In genomic region chr1:169003864-169004516, GRCh38 we compare ENCODE assay signal across 1 cellular context.
TF ChIP-seq lines count a peak whose summit lies in the region.

No MANE protein-coding gene starts in this region.

TF ChIP-seq in GM23338, 12 proteins besides CTCF, POLR2A, EP300 and RAD21 (continued from another document):
- TF ChIP-seq, protein P1, sequence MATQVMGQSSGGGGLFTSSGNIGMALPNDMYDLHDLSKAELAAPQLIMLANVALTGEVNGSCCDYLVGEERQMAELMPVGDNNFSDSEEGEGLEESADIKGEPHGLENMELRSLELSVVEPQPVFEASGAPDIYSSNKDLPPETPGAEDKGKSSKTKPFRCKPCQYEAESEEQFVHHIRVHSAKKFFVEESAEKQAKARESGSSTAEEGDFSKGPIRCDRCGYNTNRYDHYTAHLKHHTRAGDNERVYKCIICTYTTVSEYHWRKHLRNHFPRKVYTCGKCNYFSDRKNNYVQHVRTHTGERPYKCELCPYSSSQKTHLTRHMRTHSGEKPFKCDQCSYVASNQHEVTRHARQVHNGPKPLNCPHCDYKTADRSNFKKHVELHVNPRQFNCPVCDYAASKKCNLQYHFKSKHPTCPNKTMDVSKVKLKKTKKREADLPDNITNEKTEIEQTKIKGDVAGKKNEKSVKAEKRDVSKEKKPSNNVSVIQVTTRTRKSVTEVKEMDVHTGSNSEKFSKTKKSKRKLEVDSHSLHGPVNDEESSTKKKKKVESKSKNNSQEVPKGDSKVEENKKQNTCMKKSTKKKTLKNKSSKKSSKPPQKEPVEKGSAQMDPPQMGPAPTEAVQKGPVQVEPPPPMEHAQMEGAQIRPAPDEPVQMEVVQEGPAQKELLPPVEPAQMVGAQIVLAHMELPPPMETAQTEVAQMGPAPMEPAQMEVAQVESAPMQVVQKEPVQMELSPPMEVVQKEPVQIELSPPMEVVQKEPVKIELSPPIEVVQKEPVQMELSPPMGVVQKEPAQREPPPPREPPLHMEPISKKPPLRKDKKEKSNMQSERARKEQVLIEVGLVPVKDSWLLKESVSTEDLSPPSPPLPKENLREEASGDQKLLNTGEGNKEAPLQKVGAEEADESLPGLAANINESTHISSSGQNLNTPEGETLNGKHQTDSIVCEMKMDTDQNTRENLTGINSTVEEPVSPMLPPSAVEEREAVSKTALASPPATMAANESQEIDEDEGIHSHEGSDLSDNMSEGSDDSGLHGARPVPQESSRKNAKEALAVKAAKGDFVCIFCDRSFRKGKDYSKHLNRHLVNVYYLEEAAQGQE (IDR thresholded peaks at IDR 0.05; ENCODE audit: unreplicated experiment) = no peak
- TF ChIP-seq CREB1 (CRISPR knock-in tag; IDR thresholded peaks at IDR 0.05; ENCODE audit: low read depth) = no peak
- TF ChIP-seq, protein P2, sequence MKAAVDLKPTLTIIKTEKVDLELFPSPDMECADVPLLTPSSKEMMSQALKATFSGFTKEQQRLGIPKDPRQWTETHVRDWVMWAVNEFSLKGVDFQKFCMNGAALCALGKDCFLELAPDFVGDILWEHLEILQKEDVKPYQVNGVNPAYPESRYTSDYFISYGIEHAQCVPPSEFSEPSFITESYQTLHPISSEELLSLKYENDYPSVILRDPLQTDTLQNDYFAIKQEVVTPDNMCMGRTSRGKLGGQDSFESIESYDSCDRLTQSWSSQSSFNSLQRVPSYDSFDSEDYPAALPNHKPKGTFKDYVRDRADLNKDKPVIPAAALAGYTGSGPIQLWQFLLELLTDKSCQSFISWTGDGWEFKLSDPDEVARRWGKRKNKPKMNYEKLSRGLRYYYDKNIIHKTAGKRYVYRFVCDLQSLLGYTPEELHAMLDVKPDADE (IDR thresholded peaks at IDR 0.05) = no peak
